Comparison of ENCODE assay signal across 8 cellular contexts in the genomic region with DNA sequence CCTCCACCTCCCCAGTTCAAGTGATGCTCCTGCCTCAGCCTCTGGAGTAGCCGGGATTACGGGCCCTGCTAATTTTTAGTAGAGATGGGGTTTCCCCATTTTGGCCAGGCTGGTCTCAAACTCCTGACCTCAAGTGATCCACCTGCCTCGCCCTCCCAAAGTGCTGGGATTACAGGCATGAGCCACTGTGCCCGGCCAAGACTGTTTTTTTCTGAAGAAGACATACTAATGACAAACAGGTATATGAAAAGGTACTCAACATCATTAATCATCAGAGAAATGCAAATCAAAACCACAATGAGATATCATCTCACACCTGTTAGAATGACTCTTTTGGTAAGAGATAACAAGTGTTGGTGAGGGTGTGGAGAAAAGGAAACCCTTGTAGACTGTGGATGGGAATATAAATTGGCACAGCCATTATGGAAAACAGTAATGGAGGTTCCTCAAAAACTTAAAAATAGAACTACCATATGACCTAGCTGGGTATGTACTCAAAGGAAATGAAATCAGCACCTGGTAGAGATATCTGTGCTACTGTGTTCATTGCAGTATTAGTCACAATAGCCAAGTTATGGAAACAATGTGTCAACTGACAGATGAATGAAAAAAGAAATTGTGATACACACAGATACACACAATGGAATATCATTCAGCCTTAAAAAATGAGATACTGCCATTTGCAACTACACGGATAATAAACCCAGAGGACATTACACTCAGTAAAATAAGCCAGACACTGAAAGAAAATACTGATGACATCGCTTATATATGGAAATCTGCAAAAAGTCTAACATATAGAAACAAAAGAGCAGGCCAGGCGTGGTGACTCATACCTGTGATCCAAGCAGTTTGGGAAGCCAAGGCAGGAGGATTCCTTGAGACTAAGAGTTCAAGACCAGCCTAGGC. TPM values are rescaled to one million over a fixed set of nuclear protein-coding genes. Genes with fewer than 3 reads are reported as not detected.
DNase-seq lines count a peak whose midpoint lies in the region; ATAC-seq and TF ChIP-seq lines count a peak whose summit lies in the region.

No MANE protein-coding gene starts in this region.

- H3F3A ChIP-seq in GM23338 (replicated peaks; ENCODE audit: low read depth) (no peaks in the 10 kb centered on the region), neural progenitor cell (ENCODE audit: low read depth) (no peaks in the 10 kb centered on the region)

- WGBS in mesenchymal stem cell = 96% methylated on average over 6 of the region's 7 CpGs

- no peak overlapping the region for H2BK15ac ChIP-seq in mesenchymal stem cell (ENCODE audit: low read depth, poor library complexity, severe bottlenecking)

- H2BK5ac ChIP-seq in mesenchymal stem cell (ENCODE audit: low read depth, low read length, poor library complexity, severe bottlenecking) = no peak overlapping the region

- H3K9me3 Mint-ChIP-seq in GM23338 (no peaks in the 10 kb centered on the region), neural progenitor cell (peaks cover 6% of the 10 kb centered on the region)

- no peaks in the 10 kb centered on the region for H4K20me1 ChIP-seq in KMS-11 (ENCODE audit: insufficient read depth)
- peaks cover 11% of the 10 kb centered on the region; the same call in 1 of the 2 replicates for H4K20me1 ChIP-seq in GM23338 (replicated peaks; ENCODE audit: insufficient read depth)
- H4K20me1 ChIP-seq in neural progenitor cell (ENCODE audit: low read depth) = peaks cover 25% of the 10 kb centered on the region

- H3K27ac ChIP-seq in KMS-11 = peak overlapping the region; percentile 61
- H3K27ac ChIP-seq in GM23338 (ENCODE audit: low read depth) = no peak overlapping the region
- H3K27ac ChIP-seq in neural progenitor cell = no peak overlapping the region
- H3K27ac ChIP-seq in mesenchymal stem cell (ENCODE audit: low read length, poor library complexity, severe bottlenecking) = no peak overlapping the region

- H3K18ac ChIP-seq in mesenchymal stem cell (ENCODE audit: low read depth in 1 of 2, low read length in 2 of 2) = no peak overlapping the region

- no peak overlapping the region for H2AK5ac ChIP-seq in mesenchymal stem cell (ENCODE audit: low read length, severe bottlenecking)

- no peak overlapping the region for H4K8ac ChIP-seq in mesenchymal stem cell (ENCODE audit: low read length)

- no peak overlapping the region for H3K9ac ChIP-seq in KMS-11
- H3K9ac ChIP-seq in neural progenitor cell = no peak overlapping the region
- no peak overlapping the region for H3K9ac ChIP-seq in mesenchymal stem cell (ENCODE audit: low read length)

- H3K4me1 ChIP-seq in KMS-11 (ENCODE audit: low read depth, poor library complexity, severe bottlenecking) (peaks cover 89% of the 10 kb centered on the region), GM23338 (ENCODE audit: insufficient read depth) (no peaks in the 10 kb centered on the region), neural progenitor cell (no peaks in the 10 kb centered on the region), mesenchymal stem cell (ENCODE audit: control insufficient read depth, insufficient read depth, low read depth, low read length) (peaks cover 5% of the 10 kb centered on the region)

- H3K9me3 ChIP-seq in neural progenitor cell (ENCODE audit: low read depth) (no peaks in the 10 kb centered on the region), mesenchymal stem cell (ENCODE audit: control insufficient read depth, low read length) (no peaks in the 10 kb centered on the region)

- H3K36me3 ChIP-seq in KMS-11 (ENCODE audit: insufficient read depth) (no peaks in the 10 kb centered on the region), GM23338 (ENCODE audit: insufficient read depth) (no peaks in the 10 kb centered on the region), neural progenitor cell (no peaks in the 10 kb centered on the region), mesenchymal stem cell (ENCODE audit: control insufficient read depth in 1 of 2, insufficient read depth in 2 of 2, low read depth in 1 of 2, low read length in 2 of 2) (no peaks in the 10 kb centered on the region)

- H3K27me3 Mint-ChIP-seq in GM23338 (ENCODE audit: insufficient read depth, low read depth, poor library complexity) (peaks cover 3% of the 10 kb centered on the region), neural progenitor cell (ENCODE audit: insufficient read depth, low read depth) (no peaks in the 10 kb centered on the region)

- H4K91ac ChIP-seq in mesenchymal stem cell (ENCODE audit: low read length) = no peak overlapping the region

- TF ChIP-seq CTCF in KMS-11 (conservative IDR thresholded peaks at IDR 0.05; ENCODE audit: low read depth, low read length) (no peak), fibroblast of mammary gland (conservative IDR thresholded peaks at IDR 0.05; ENCODE audit: control insufficient read depth, insufficient read depth, low read depth, low read length) (no peak), GM23338 (conservative IDR thresholded peaks at IDR 0.05; ENCODE audit: low read depth in 2 of 2) (no peak), neural progenitor cell (IDR thresholded peaks at IDR 0.05) (no peak)

- DNase-seq in fibroblast of mammary gland (ENCODE audit: low read depth) = peak; percentile 22
- DNase-seq in GM23338 (ENCODE audit: low spot score) = no peak
- DNase-seq in neural progenitor cell (ENCODE audit: low spot score) = no peak
- no peak for DNase-seq in DMS 273 treated with DMSO at 0.1 percent for 48 hours (lab: John Stamatoyannopoulos, UW)
- DNase-seq in mesenchymal stem cell = no peak

- H3K4me3 Mint-ChIP-seq in GM23338 = no peak overlapping the region
- no peak overlapping the region for H3K4me3 Mint-ChIP-seq in neural progenitor cell

- no peak overlapping the region for H3K14ac ChIP-seq in mesenchymal stem cell (ENCODE audit: low read length in 2 of 2)

- no peaks in the 10 kb centered on the region for H3K9me2 ChIP-seq in GM23338 (ENCODE audit: insufficient read depth)

- H3K4me1 Mint-ChIP-seq in GM23338 (peaks cover 3% of the 10 kb centered on the region; the same call in 1 of the 3 replicates), neural progenitor cell (no peaks in the 10 kb centered on the region)

- no peak overlapping the region for H2AFZ ChIP-seq in KMS-11 (ENCODE audit: low read depth)
- no peak overlapping the region for H2AFZ ChIP-seq in GM23338
- no peak overlapping the region for H2AFZ ChIP-seq in neural progenitor cell (replicated peaks)
- H2AFZ ChIP-seq in mesenchymal stem cell (ENCODE audit: low read depth, low read length) = no peak overlapping the region

- H3K4me2 ChIP-seq in KMS-11 (peak overlapping the region; percentile 86), GM23338 (no peak overlapping the region), neural progenitor cell (no peak overlapping the region), mesenchymal stem cell (ENCODE audit: low read length, poor library complexity, severe bottlenecking) (no peak overlapping the region)

- ATAC-seq in GM18511 (IDR thresholded peaks at IDR 0.05; ENCODE audit: unreplicated experiment) = peak; percentile 74
- peak; percentile 55 for ATAC-seq in GM21528 (IDR thresholded peaks at IDR 0.05; ENCODE audit: low FRiP score, unreplicated experiment)
- ATAC-seq in GM23338 = no peak

- H3K27ac Mint-ChIP-seq in GM23338 = no peak overlapping the region
- H3K27ac Mint-ChIP-seq in neural progenitor cell = no peak overlapping the region

- no peak overlapping the region for H3K4me3 ChIP-seq in KMS-11 (IDR thresholded peaks at IDR 0.05; ENCODE audit: insufficient read depth, low read depth, low read length)
- H3K4me3 ChIP-seq in fibroblast of mammary gland (ENCODE audit: control insufficient read depth, low read depth, low read length) = no peak overlapping the region
- no peak overlapping the region for H3K4me3 ChIP-seq in GM23338
- H3K4me3 ChIP-seq in neural progenitor cell = no peak overlapping the region
- no peak overlapping the region for H3K4me3 ChIP-seq in mesenchymal stem cell (ENCODE audit: insufficient read depth in 1 of 2, low read depth in 1 of 2, low read length in 2 of 2)

- H2BK120ac ChIP-seq in mesenchymal stem cell (ENCODE audit: low read depth, low read length) = no peak overlapping the region

- H3K4ac ChIP-seq in mesenchymal stem cell (ENCODE audit: low read depth in 1 of 2, low read length in 2 of 2) = no peak overlapping the region

- no peak overlapping the region for H2BK12ac ChIP-seq in mesenchymal stem cell (ENCODE audit: low read length in 2 of 2)

- H3K79me2 ChIP-seq in KMS-11 (ENCODE audit: insufficient read depth, low read depth) (peaks cover 99% of the 10 kb centered on the region), GM23338 (replicated peaks; ENCODE audit: insufficient read depth) (peaks cover 99% of the 10 kb centered on the region), neural progenitor cell (ENCODE audit: low read depth) (peaks cover 100% of the 10 kb centered on the region)

- peaks cover 3% of the 10 kb centered on the region; the same call in 1 of the 3 replicates for H3K36me3 Mint-ChIP-seq in GM23338 (ENCODE audit: low read depth)
- H3K36me3 Mint-ChIP-seq in neural progenitor cell = peaks cover 29% of the 10 kb centered on the region

- H3K27me3 ChIP-seq in KMS-11 (ENCODE audit: insufficient read depth, low read depth) = no peaks in the 10 kb centered on the region
- no peaks in the 10 kb centered on the region for H3K27me3 ChIP-seq in GM23338 (ENCODE audit: insufficient read depth)
- H3K27me3 ChIP-seq in neural progenitor cell = no peaks in the 10 kb centered on the region
- no peaks in the 10 kb centered on the region for H3K27me3 ChIP-seq in mesenchymal stem cell (ENCODE audit: control insufficient read depth in 1 of 2, insufficient read depth in 1 of 2, low read length in 2 of 2)

- H3K23ac ChIP-seq in mesenchymal stem cell (ENCODE audit: low read length in 2 of 2) = no peak overlapping the region

- peaks cover 9% of the 10 kb centered on the region for H3K79me1 ChIP-seq in mesenchymal stem cell (replicated peaks; ENCODE audit: low read length, poor library complexity, severe bottlenecking)

TF ChIP-seq in GM23338, 12 proteins besides CTCF, POLR2A, EP300 and RAD21:
- TF ChIP-seq CREB1 (CRISPR knock-in tag; IDR thresholded peaks at IDR 0.05; ENCODE audit: low read depth) (no peak), POLR2AphosphoS5 (IDR thresholded peaks at IDR 0.05; ENCODE audit: low read depth) (no peak), JUNB (IDR thresholded peaks at IDR 0.05; ENCODE audit: unreplicated experiment) (no peak), ETS1 (IDR thresholded peaks at IDR 0.05) (no peak)
TF ChIP-seq in GM23338: peak in this region for 0.

RNA-seq across cellular contexts. Expression of gene SOS1, which starts 20.8 kb away (rescaled TPM):
- total RNA-seq in GM23338 (2014; rRNA removed; shearing (Covaris generic)) = 21.9 and 25.2 TPM in 2 replicates
- polyA plus RNA-seq in GM23338 (2016; fragmentation: Nextera tagmentation; extraction: Ambion mirVana) = 13.4 and 14.2 TPM in 2 replicates
- total RNA-seq in neural progenitor cell (ENCODE audit: low replicate concordance) = 26.6 and 28.5 TPM in 2 replicates
- 25.2 TPM for polyA plus RNA-seq in mesenchymal stem cell (2013, experiment 1 of 2)
- 22.5 TPM for polyA plus RNA-seq in mesenchymal stem cell (2013, experiment 2 of 2)
